In genomic region chr14:24816011-24816928, GRCh38 we compare ENCODE assay signal across 13 cellular contexts.
DNase-seq lines count a peak whose midpoint lies in the region; ATAC-seq and TF ChIP-seq lines count a peak whose summit lies in the region.
"Had no signal": no experiment of that assay in that cellular context is flagged by ENCODE, and none has a peak within 500 bp of the region (broad histone marks: within the 10 kb centered on the region; RNA-seq: fewer than 3 reads in every experiment).

No MANE protein-coding gene starts in this region.

- H3K4me1 ChIP-seq in esophagus muscularis mucosa = peaks cover 16 to 47% (median 20%) of the 10 kb centered on the region in 4 donors

- peak; percentile 65 for ATAC-seq in left colon

- TF ChIP-seq CTCF in esophagus muscularis mucosa (IDR thresholded peaks at IDR 0.05) (no peak), brain microvascular endothelial cell (IDR thresholded peaks at IDR 0.05; ENCODE audit: low read depth, low read length, missing control alignments) (no peak)

- H3K4me3 ChIP-seq in esophagus muscularis mucosa (no peak overlapping the region), brain microvascular endothelial cell (ENCODE audit: low read depth, low read length) (no peak overlapping the region)

- TF ChIP-seq POLR2A in esophagus muscularis mucosa (IDR thresholded peaks at IDR 0.05; ENCODE audit: low read depth) = no peak

- H3K27me3 ChIP-seq in esophagus muscularis mucosa (no peaks in the 10 kb centered on the region), brain microvascular endothelial cell (replicated peaks) (no peaks in the 10 kb centered on the region)

- intact Hi-C loops in esophagus muscularis mucosa (cut with DNase I) (no loop called here), left colon (cut with DNase I, micrococcal nuclease) (no loop called here)

- in situ Hi-C loops in brain microvascular endothelial cell (cut with HindIII; ENCODE audit: low pct_ligation_motif_present, low sequenced_read_pairs) = no loop called here

- peaks cover 0 to 10% (median 2%) of the 10 kb centered on the region in 4 donors for H3K36me3 ChIP-seq in esophagus muscularis mucosa
- H3K36me3 ChIP-seq in brain microvascular endothelial cell (replicated peaks) = no peaks in the 10 kb centered on the region

- no peak overlapping the region for H3K27ac ChIP-seq in esophagus muscularis mucosa (replicated peaks in 1 of 4)
- H3K27ac ChIP-seq in brain microvascular endothelial cell = no peak overlapping the region

- peak; percentile 65 for DNase-seq in NCI-H69 (lab: John Stamatoyannopoulos, UW)
- DNase-seq in esophagus muscularis mucosa (ENCODE audit: extremely low spot score) = peak; percentile 39
- DNase-seq in left colon = peak; percentile 36 to 44
- DNase-seq in stromal cell of bone marrow (ENCODE audit: low read depth) = peak; percentile 9
- no peak for DNase-seq in NCI-H128 (lab: John Stamatoyannopoulos, UW; ENCODE audit: unreplicated experiment)
- DNase-seq in brain microvascular endothelial cell = no peak
- no peak for DNase-seq in stimulated activated CD4-positive, alpha-beta T cell treated with anti-CD3 and anti-CD28 coated beads, Interleukin-1b, Interleukin-23, amount 100 ng/mL, for 48 hours
- no peak for DNase-seq in NCI-H187 treated with DMSO at 0.1 percent for 48 hours (lab: John Stamatoyannopoulos, UW)
- DNase-seq: activated CD4-positive, alpha-beta memory T cell treated with anti-CD3 and anti-CD28 coated beads for 36 hours; activated gamma-delta T cell treated with Interleukin-2 at 50 U/mL for 16 hours; NCI-H1417; NCI-H510A; substantia nigra had no signal

- H3K9me3 ChIP-seq in esophagus muscularis mucosa = no peaks in the 10 kb centered on the region

- 76% methylated on average over 4 of the region's 5 CpGs for WGBS in esophagus muscularis mucosa

- no peak for TF ChIP-seq EP300 in esophagus muscularis mucosa (IDR thresholded peaks at IDR 0.05)

Comparison
In these comparisons a context has a peak if more than half of its experiments do, and no peak if none do; other contexts are left out.
1. DNase-seq: peak in NCI-H69 (single experiment), esophagus muscularis mucosa (single experiment), left colon (2 of 2) and stromal cell of bone marrow (single experiment); none in NCI-H128 (single experiment), brain microvascular endothelial cell (single experiment), stimulated activated CD4-positive, alpha-beta T cell treated with anti-CD3 and anti-CD28 coated beads, Interleukin-1b, Interleukin-23, amount 100 ng/mL, for 48 hours (single experiment) and NCI-H187 treated with DMSO at 0.1 percent for 48 hours (single experiment).